ENCODE assay signal across 18 cellular contexts in the genomic region with DNA sequence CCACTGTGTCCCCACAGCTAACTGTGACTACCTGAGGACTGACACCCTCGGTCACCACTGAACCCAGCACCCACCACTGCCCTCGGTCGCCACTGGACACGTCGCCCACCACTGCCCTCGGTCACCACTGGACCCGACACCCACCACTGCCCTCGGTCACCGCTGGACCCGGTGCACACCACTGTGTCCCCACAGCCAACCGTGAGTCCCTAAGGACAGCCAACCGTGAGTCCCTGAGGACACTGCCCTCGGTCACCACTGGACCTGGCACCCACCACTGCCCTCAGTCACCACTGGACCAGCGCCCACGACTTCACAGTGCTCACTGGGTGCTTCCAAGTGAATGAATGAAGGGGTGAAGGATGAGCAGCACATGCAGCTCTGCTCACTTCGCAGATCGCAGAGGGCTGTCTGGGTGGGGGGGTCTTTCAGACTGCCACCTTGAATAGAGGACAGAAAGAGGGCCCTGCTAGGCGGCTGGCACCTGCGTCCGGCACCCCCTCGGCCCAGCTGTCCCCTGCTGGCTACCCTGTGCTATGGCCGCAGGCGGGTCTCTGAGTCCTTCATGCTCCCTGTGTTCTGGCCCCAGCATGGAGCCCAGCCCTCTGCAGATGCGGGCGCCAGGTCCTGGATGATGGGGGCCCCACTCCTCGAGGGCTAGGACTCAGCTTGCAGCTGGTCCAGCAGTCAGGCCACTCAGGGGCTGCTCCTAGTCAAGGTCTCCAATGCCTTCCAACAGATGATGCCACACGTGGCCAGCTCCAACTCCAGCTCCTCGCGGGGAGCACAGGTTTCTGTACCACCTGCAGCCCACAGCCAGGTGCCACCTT. TPM values are rescaled to one million over a fixed set of nuclear protein-coding genes. Genes with fewer than 3 reads are reported as not detected.
DNase-seq lines count a peak whose midpoint lies in the region; ATAC-seq and TF ChIP-seq lines count a peak whose summit lies in the region.
"Had no signal": no experiment of that assay in that cellular context is flagged by ENCODE, and none has a peak within 500 bp of the region (broad histone marks: within the 10 kb centered on the region; RNA-seq: fewer than 3 reads in every experiment).

No MANE protein-coding gene starts in this region.

- H3K4me3 ChIP-seq in right atrium auricular region (no peak overlapping the region), lower lobe of right lung (no peak overlapping the region), spleen (no peak overlapping the region)
- H3K4me3 ChIP-seq: HAP-1, K562 had no signal

- no peaks in the 10 kb centered on the region for H3K36me3 ChIP-seq in right atrium auricular region
- no peaks in the 10 kb centered on the region for H3K36me3 ChIP-seq in lower lobe of right lung
- no peaks in the 10 kb centered on the region for H3K36me3 ChIP-seq in spleen
- H3K36me3 ChIP-seq: HAP-1 had no signal

- POLR2A ChIA-PET in activated CD4-positive, alpha-beta T cell treated with anti-CD3 and anti-CD28 coated beads for 36 hours (lab: Charles Lee): no interaction called here

- peaks cover 0 to 13% of the 10 kb centered on the region in 2 donors for H3K4me1 ChIP-seq in right atrium auricular region
- H3K4me1 ChIP-seq in lower lobe of right lung: peaks cover 4% of the 10 kb centered on the region
- H3K4me1 ChIP-seq in spleen: no peaks in the 10 kb centered on the region
- H3K4me1 ChIP-seq: HAP-1 had no signal

- H3K4me1 Mint-ChIP-seq in glutamatergic neuron (ENCODE audit: low read depth, unreplicated experiment): peaks cover 2% of the 10 kb centered on the region
- peaks cover 8% of the 10 kb centered on the region for H3K4me1 Mint-ChIP-seq in activated CD4-positive, alpha-beta T cell treated with anti-CD3 and anti-CD28 coated beads for 36 hours

- DNase-seq in Right ventricle myocardium inferior (ENCODE audit: missing footprints) (no peak), right atrium auricular region (ENCODE audit: low spot score) (no peak), glutamatergic neuron (peak; percentile 11), lower lobe of right lung (peak; percentile 35), spleen (peak; percentile 68), NCI-H69 (lab: John Stamatoyannopoulos, UW) (no peak), CD1c-positive myeloid dendritic cell (ENCODE audit: extremely low spot score) (no peak)
- no peak for DNase-seq in activated CD4-positive, alpha-beta T cell treated with anti-CD3 and anti-CD28 coated beads for 36 hours
- DNase-seq: 8988T, NCI-H1092, NCI-H1694, NCI-H2107, NCI-H226, NCI-H526, SHP77 had no signal

- CTCF ChIA-PET in activated CD4-positive, alpha-beta T cell treated with anti-CD3 and anti-CD28 coated beads for 36 hours (lab: Charles Lee): no interaction called here

- peaks cover 5% of the 10 kb centered on the region for H3K9me3 Mint-ChIP-seq in glutamatergic neuron (ENCODE audit: unreplicated experiment)
- H3K9me3 Mint-ChIP-seq in activated CD4-positive, alpha-beta T cell treated with anti-CD3 and anti-CD28 coated beads for 36 hours (ENCODE audit: low read depth): peaks cover 1% of the 10 kb centered on the region

- H3K4me3 Mint-ChIP-seq in glutamatergic neuron (ENCODE audit: unreplicated experiment): no peak overlapping the region
- no peak overlapping the region for H3K4me3 Mint-ChIP-seq in activated CD4-positive, alpha-beta T cell treated with anti-CD3 and anti-CD28 coated beads for 36 hours

- peaks cover 1% of the 10 kb centered on the region for H3K27me3 Mint-ChIP-seq in glutamatergic neuron (ENCODE audit: unreplicated experiment)
- peaks cover 4% of the 10 kb centered on the region for H3K27me3 Mint-ChIP-seq in activated CD4-positive, alpha-beta T cell treated with anti-CD3 and anti-CD28 coated beads for 36 hours

- no peak overlapping the region for H3K27ac Mint-ChIP-seq in glutamatergic neuron (ENCODE audit: unreplicated experiment)
- H3K27ac Mint-ChIP-seq in activated CD4-positive, alpha-beta T cell treated with anti-CD3 and anti-CD28 coated beads for 36 hours: no peak overlapping the region

- H3K9me3 ChIP-seq in right atrium auricular region (no peaks in the 10 kb centered on the region), lower lobe of right lung (no peaks in the 10 kb centered on the region), spleen (peaks cover 0 to 11% (median 0%) of the 10 kb centered on the region in 8 donors)
- H3K9me3 ChIP-seq: HAP-1 had no signal

- ATAC-seq in Right ventricle myocardium inferior (peak; percentile 21), lower lobe of right lung (no peak)
- no peak for ATAC-seq in activated CD4-positive, alpha-beta T cell treated with anti-CD3 and anti-CD28 coated beads for 36 hours
- ATAC-seq: K562 had no signal

- no peak overlapping the region for H3K27ac ChIP-seq in right atrium auricular region
- H3K27ac ChIP-seq in lower lobe of right lung: no peak overlapping the region
- no peak overlapping the region for H3K27ac ChIP-seq in spleen
- H3K27ac ChIP-seq: C4-2B had no signal

- no peak for TF ChIP-seq CTCF in right atrium auricular region (IDR thresholded peaks at IDR 0.05)
- TF ChIP-seq CTCF in glutamatergic neuron (IDR thresholded peaks at IDR 0.05; ENCODE audit: partially characterized antibody, unreplicated experiment): no peak
- no peak for TF ChIP-seq CTCF in lower lobe of right lung (IDR thresholded peaks at IDR 0.05)
- TF ChIP-seq CTCF in spleen (IDR thresholded peaks at IDR 0.05 in 8 of 11, conservative IDR thresholded peaks at IDR 0.05 in 3 of 11): no peak

- H3K27me3 ChIP-seq in right atrium auricular region (no peaks in the 10 kb centered on the region), lower lobe of right lung (ENCODE audit: low read depth) (peaks cover 3% of the 10 kb centered on the region), spleen (replicated peaks in 1 of 7) (peaks cover 0 to 21% (median 0%) of the 10 kb centered on the region in 7 donors)

- intact Hi-C loops in Right ventricle myocardium inferior (cut with DNase I): no loop called here
- intact Hi-C loops in lower lobe of right lung (cut with DNase I): no loop called here
- intact Hi-C loops in spleen (cut with DNase I; ENCODE audit: low total_unique reads): no loop called here
- intact Hi-C loops in activated CD4-positive, alpha-beta T cell treated with anti-CD3 and anti-CD28 coated beads for 36 hours (cut with DNase I, micrococcal nuclease): no loop called here

- WGBS in spleen, 5 donors: 82 to 96% (median 90%) methylated on average over 18 to 29 of the region's 29 CpGs

- no peak for TF ChIP-seq POLR2A in spleen (IDR thresholded peaks at IDR 0.05)

- H3K36me3 Mint-ChIP-seq in glutamatergic neuron (ENCODE audit: unreplicated experiment): peaks cover 12% of the 10 kb centered on the region
- no peaks in the 10 kb centered on the region for H3K36me3 Mint-ChIP-seq in activated CD4-positive, alpha-beta T cell treated with anti-CD3 and anti-CD28 coated beads for 36 hours (ENCODE audit: low read depth)

RNA-seq across cellular contexts. Expression of a gene that starts 51.4 kb away (rescaled TPM):
- total RNA-seq in Right ventricle myocardium inferior (182 TPM), right atrium auricular region (100 to 1,000 TPM in 1 of 2 donors, 10 to 100 TPM in 1; 77.4 to 103 TPM), glutamatergic neuron (ENCODE audit: unreplicated experiment) (155 TPM), lower lobe of right lung (14.7 TPM), spleen (10 to 100 TPM in 5 of 7 donors, 1 to 10 TPM in 2; 7.9 to 25.0 (median 18.6) TPM)
- 10 to 100 TPM in 1 of 3 donors, 1 to 10 TPM in 2; 4.1 to 12.4 (median 9.1) TPM for polyA plus RNA-seq in spleen
- 1 to 10 TPM; 1.7 to 2.0 TPM for total RNA-seq in activated CD4-positive, alpha-beta T cell treated with anti-CD3 and anti-CD28 coated beads for 36 hours

Comparison
In these comparisons a context has a peak if more than half of its experiments do, and no peak if none do; other contexts are left out.
1. DNase-seq: peak in glutamatergic neuron (single experiment), lower lobe of right lung (single experiment) and spleen (single experiment); none in Right ventricle myocardium inferior (single experiment), right atrium auricular region (single experiment), NCI-H69 (single experiment), activated CD4-positive, alpha-beta T cell treated with anti-CD3 and anti-CD28 coated beads for 36 hours (single experiment) and CD1c-positive myeloid dendritic cell (single experiment).